In genomic region chr7:82234457-82235049, GRCh38 we compare ENCODE assay signal across 9 cellular contexts.
DNase-seq lines count a peak whose midpoint lies in the region; FAIRE-seq and TF ChIP-seq lines count a peak whose summit lies in the region.
"Had no signal": no experiment of that assay in that cellular context is flagged by ENCODE, and none has a peak within 500 bp of the region (broad histone marks: within the 10 kb centered on the region; RNA-seq: fewer than 3 reads in every experiment).

No MANE protein-coding gene starts in this region.

- H3K4me3 ChIP-seq in LNCaP clone FGC (ENCODE audit: low read depth, low read length) (no peak overlapping the region), small intestine (ENCODE audit: low read depth in 1 of 2, low read length in 2 of 2) (no peak overlapping the region)

- H3K4me3 Mint-ChIP-seq in activated naive CD8-positive, alpha-beta T cell treated with anti-CD3 and anti-CD28 coated beads for 36 hours: no peak overlapping the region
- H3K4me3 Mint-ChIP-seq: T-helper 1 cell treated with Interleukin-12 subunit alpha and Interleukin-12 subunit beta and Interleukin-4 antibody, amounts not matched to agents 30 μg/mL and 1 μg/mL, for 36 hours had no signal

- no peaks in the 10 kb centered on the region for H3K4me1 ChIP-seq in small intestine (ENCODE audit: control insufficient read depth in 2 of 2, insufficient read depth in 1 of 2, low read depth in 1 of 2, low read length in 1 of 2)

- no peaks in the 10 kb centered on the region for H3K9me3 Mint-ChIP-seq in activated naive CD8-positive, alpha-beta T cell treated with anti-CD3 and anti-CD28 coated beads for 36 hours
- H3K9me3 Mint-ChIP-seq: T-helper 1 cell treated with Interleukin-12 subunit alpha and Interleukin-12 subunit beta and Interleukin-4 antibody, amounts not matched to agents 30 μg/mL and 1 μg/mL, for 36 hours had no signal

- H3K9me3 ChIP-seq in small intestine (ENCODE audit: control insufficient read depth, low read depth): no peaks in the 10 kb centered on the region

- H3K27me3 ChIP-seq in small intestine (ENCODE audit: control insufficient read depth in 2 of 2, insufficient read depth in 2 of 2, low read length in 2 of 2): no peaks in the 10 kb centered on the region

- peak; percentile 60 for TF ChIP-seq CTCF in LNCaP clone FGC (IDR thresholded peaks at IDR 0.05; ENCODE audit: control insufficient read depth, extremely low read depth, insufficient read depth)

- 32 to 47% (median 39%) methylated on average over 4 of the region's 4 CpGs for WGBS in small intestine, 3 donors

- H3K27me3 Mint-ChIP-seq in activated naive CD8-positive, alpha-beta T cell treated with anti-CD3 and anti-CD28 coated beads for 36 hours: peaks cover 7% of the 10 kb centered on the region

- no peaks in the 10 kb centered on the region for H3K36me3 ChIP-seq in small intestine (ENCODE audit: control insufficient read depth in 2 of 2, insufficient read depth in 2 of 2, low read length in 2 of 2)

- no peak overlapping the region for H3K27ac ChIP-seq in small intestine (ENCODE audit: low read depth in 1 of 2, low read length in 1 of 2)

- DNase-seq in ELR (ENCODE audit: low read depth) (peak; percentile 67), LNCaP clone FGC (ENCODE audit: low read depth) (no peak), RKO (ENCODE audit: low spot score) (peak; percentile 65), fibroblast of gingiva (ENCODE audit: low read depth) (peak; percentile 47), small intestine (peak; percentile 38)
- no peak for DNase-seq in central memory CD4-positive, alpha-beta T cell
- no peak for DNase-seq in activated effector memory CD4-positive, alpha-beta T cell treated with Interleukin-2 at 50 U/mL for 16 hours
- no peak for DNase-seq in activated naive CD8-positive, alpha-beta T cell treated with anti-CD3 and anti-CD28 coated beads for 36 hours

- no peak for FAIRE-seq in small intestine (lab: Jason Lieb, UNC)

- no peak overlapping the region for H3K27ac Mint-ChIP-seq in activated naive CD8-positive, alpha-beta T cell treated with anti-CD3 and anti-CD28 coated beads for 36 hours
- H3K27ac Mint-ChIP-seq: T-helper 1 cell treated with Interleukin-12 subunit alpha and Interleukin-12 subunit beta and Interleukin-4 antibody, amounts not matched to agents 30 μg/mL and 1 μg/mL, for 36 hours had no signal

- no peaks in the 10 kb centered on the region for H3K36me3 Mint-ChIP-seq in activated naive CD8-positive, alpha-beta T cell treated with anti-CD3 and anti-CD28 coated beads for 36 hours

- H3K4me1 Mint-ChIP-seq in activated naive CD8-positive, alpha-beta T cell treated with anti-CD3 and anti-CD28 coated beads for 36 hours: no peaks in the 10 kb centered on the region

Comparison
In these comparisons a context has a peak if more than half of its experiments do, and no peak if none do; other contexts are left out.
1. DNase-seq: peak in ELR (single experiment), RKO (single experiment), fibroblast of gingiva (single experiment) and small intestine (single experiment); none in LNCaP clone FGC (single experiment), central memory CD4-positive, alpha-beta T cell (single experiment), activated effector memory CD4-positive, alpha-beta T cell treated with Interleukin-2 at 50 U/mL for 16 hours (single experiment) and activated naive CD8-positive, alpha-beta T cell treated with anti-CD3 and anti-CD28 coated beads for 36 hours (single experiment).